In genomic region chr17:78583091-78583490, GRCh38 we compare ENCODE assay signal across 13 cellular contexts. TPM values are rescaled to one million over a fixed set of nuclear protein-coding genes. Genes with fewer than 3 reads are reported as not detected.
A peak's percentile ranks its signal among the peaks of the same experiment; 100 is the strongest.
DNase-seq lines count a peak whose midpoint lies in the region; ATAC-seq and TF ChIP-seq lines count a peak whose summit lies in the region.
"Had no signal": no experiment of that assay in that cellular context is flagged by ENCODE, and none has a peak within 500 bp of the region (broad histone marks: within the 10 kb centered on the region; RNA-seq: fewer than 3 reads in every experiment).

No MANE protein-coding gene starts in this region.

- no peak overlapping the region for H3K4me2 ChIP-seq in neuronal stem cell (ENCODE audit: insufficient read depth, low read length, poor library complexity, severe bottlenecking)

- no peaks in the 10 kb centered on the region for H3K36me3 Mint-ChIP-seq in activated B cell treated with CpG ODN at 0.5 μM for 24 hours (ENCODE audit: low read depth)

- H3K27me3 ChIP-seq in neuronal stem cell (ENCODE audit: control insufficient read depth in 3 of 3, insufficient read depth in 3 of 3, low read depth in 1 of 3, low read length in 3 of 3) (peaks cover 0 to 34% (median 2%) of the 10 kb centered on the region in 3 experiments), suprapubic skin (no peaks in the 10 kb centered on the region), testis (no peaks in the 10 kb centered on the region)

- TF ChIP-seq CTCF in activated B cell treated with CpG ODN at 0.5 μM for 24 hours (IDR thresholded peaks at IDR 0.05) (no peak), suprapubic skin (IDR thresholded peaks at IDR 0.05) (no peak), testis (IDR thresholded peaks at IDR 0.05) (no peak)

- H3K4me1 ChIP-seq in neuronal stem cell (ENCODE audit: control insufficient read depth in 2 of 2, insufficient read depth in 1 of 2, low read depth in 1 of 2, low read length in 2 of 2), result no peaks in the 10 kb centered on the region
- H3K4me1 ChIP-seq in suprapubic skin, result peaks cover 2% of the 10 kb centered on the region
- H3K4me1 ChIP-seq in testis, result no peaks in the 10 kb centered on the region

- no peak overlapping the region for H4K8ac ChIP-seq in neuronal stem cell (ENCODE audit: low read depth, low read length)

- peak; percentile 37 for ATAC-seq in activated B cell treated with CpG ODN at 0.5 μM for 24 hours (ENCODE audit: low read depth)
- no peak for ATAC-seq in GM21515 (IDR thresholded peaks at IDR 0.05; ENCODE audit: unreplicated experiment)

- no peaks in the 10 kb centered on the region for H3K4me1 Mint-ChIP-seq in activated B cell treated with CpG ODN at 0.5 μM for 24 hours
- H3K4me1 Mint-ChIP-seq: central memory CD8-positive, alpha-beta T cell had no signal

- intact Hi-C loops in activated B cell treated with CpG ODN at 0.5 μM for 24 hours (cut with micrococcal nuclease) (no loop called here), testis (cut with DNase I; ENCODE audit: low total_unique reads) (no loop called here)

- DNase-seq in SIG-M5 treated with dmso at 0.1 percent for 504 hours (lab: John Stamatoyannopoulos, UW; ENCODE audit: unreplicated experiment), result peak; percentile 15
- no peak for DNase-seq in SIG-M5 (lab: John Stamatoyannopoulos, UW)
- DNase-seq in activated B cell treated with CpG ODN at 0.5 μM for 24 hours, result no peak
- DNase-seq in neuronal stem cell (ENCODE audit: low spot score), result no peak
- no peak for DNase-seq in suprapubic skin (ENCODE audit: low spot score in 2 of 2)
- DNase-seq in testis, result no peak
- DNase-seq: NCI-H774; nucleus accumbens; stimulated activated CD4-positive, alpha-beta T cell treated with anti-CD3 and anti-CD28 coated beads, Interleukin-15, amount 100 ng/mL, for 24 hours had no signal

- no peak overlapping the region for H3K23ac ChIP-seq in neuronal stem cell (ENCODE audit: low read depth, low read length, poor library complexity)

- TF ChIP-seq EP300 in Ishikawa (IDR thresholded peaks at IDR 0.05; ENCODE audit: borderline replicate concordance) (no peak), suprapubic skin (IDR thresholded peaks at IDR 0.05) (no peak)

- CTCF ChIA-PET in activated B cell treated with CpG ODN at 0.5 μM for 24 hours (lab: Charles Lee), result no interaction called here

- H3K9me3 ChIP-seq in neuronal stem cell (replicated peaks in 1 of 2; ENCODE audit: control insufficient read depth in 2 of 2, insufficient read depth in 1 of 2, low read depth in 1 of 2, low read length in 2 of 2), result peaks cover 0 to 1% of the 10 kb centered on the region in 2 donors
- H3K9me3 ChIP-seq in suprapubic skin, result no peaks in the 10 kb centered on the region
- no peaks in the 10 kb centered on the region for H3K9me3 ChIP-seq in testis

- H3K27ac Mint-ChIP-seq in activated B cell treated with CpG ODN at 0.5 μM for 24 hours, result no peak overlapping the region
- H3K27ac Mint-ChIP-seq: activated T-helper 1 cell treated with anti-CD3 and anti-CD28 coated beads, Interleukin-12 subunit alpha, Interleukin-12 subunit beta, Interleukin-2, Interleukin-4 antibody, amounts not matched to agents 30 ng/mL and 10 ng/mL and 1 ng/mL, durations not matched to agents 14 hours and 24 hours and 36 hours had no signal

- no peak overlapping the region for H3K4me3 Mint-ChIP-seq in activated B cell treated with CpG ODN at 0.5 μM for 24 hours
- H3K4me3 Mint-ChIP-seq: activated T-helper 1 cell treated with anti-CD3 and anti-CD28 coated beads, Interleukin-12 subunit alpha, Interleukin-12 subunit beta, Interleukin-2, Interleukin-4 antibody, amounts not matched to agents 30 ng/mL and 10 ng/mL and 1 ng/mL, durations not matched to agents 14 hours and 24 hours and 36 hours; central memory CD8-positive, alpha-beta T cell had no signal

- H3K27ac ChIP-seq in neuronal stem cell (replicated peaks; ENCODE audit: low read length), result no peak overlapping the region
- no peak overlapping the region for H3K27ac ChIP-seq in suprapubic skin
- H3K27ac ChIP-seq in testis, result no peak overlapping the region

- H2BK5ac ChIP-seq in neuronal stem cell (ENCODE audit: low read length), result no peak overlapping the region

- H3K36me3 ChIP-seq in neuronal stem cell (replicated peaks in 1 of 2; ENCODE audit: control insufficient read depth in 2 of 2, insufficient read depth in 2 of 2, low read length in 2 of 2), result no peaks in the 10 kb centered on the region
- no peaks in the 10 kb centered on the region for H3K36me3 ChIP-seq in suprapubic skin
- no peaks in the 10 kb centered on the region for H3K36me3 ChIP-seq in testis (ENCODE audit: low read depth, missing control alignments)

- H2AK5ac ChIP-seq in neuronal stem cell (ENCODE audit: low read depth, low read length), result no peak overlapping the region

- WGBS in neuronal stem cell (ENCODE audit: extremely low coverage in 2 of 2, insufficient read length in 2 of 2, insufficient replicate concordance in 1 of 2), 2 donors, result no CpG with 5 or more reads among the region's 4 CpGs
- WGBS in suprapubic skin, result 40% methylated on average over 3 of the region's 4 CpGs
- 54 to 76% methylated on average over 4 of the region's 4 CpGs for WGBS in testis, 2 donors

- H3K9me3 Mint-ChIP-seq in activated B cell treated with CpG ODN at 0.5 μM for 24 hours, result no peaks in the 10 kb centered on the region
- H3K9me3 Mint-ChIP-seq: activated T-helper 1 cell treated with anti-CD3 and anti-CD28 coated beads, Interleukin-12 subunit alpha, Interleukin-12 subunit beta, Interleukin-2, Interleukin-4 antibody, amounts not matched to agents 30 ng/mL and 10 ng/mL and 1 ng/mL, durations not matched to agents 14 hours and 24 hours and 36 hours; central memory CD8-positive, alpha-beta T cell had no signal

- no peaks in the 10 kb centered on the region for H3K79me1 ChIP-seq in neuronal stem cell (ENCODE audit: low read depth, low read length)

- H4K91ac ChIP-seq in neuronal stem cell (ENCODE audit: low read depth, low read length, poor library complexity), result no peak overlapping the region

- no peak for TF ChIP-seq POLR2A in suprapubic skin (IDR thresholded peaks at IDR 0.05)
- no peak for TF ChIP-seq POLR2A in testis (IDR thresholded peaks at IDR 0.05)

- H2BK120ac ChIP-seq in neuronal stem cell (ENCODE audit: low read depth, low read length), result no peak overlapping the region

- H3K18ac ChIP-seq in neuronal stem cell (ENCODE audit: low read length), result no peak overlapping the region

- no peak overlapping the region for H3K9ac ChIP-seq in neuronal stem cell (ENCODE audit: low read depth, low read length, poor library complexity)

- H3K4me3 ChIP-seq in neuronal stem cell (ENCODE audit: low read length in 2 of 2), result no peak overlapping the region
- H3K4me3 ChIP-seq in suprapubic skin, result no peak overlapping the region
- H3K4me3 ChIP-seq in testis, result no peak overlapping the region

- H2BK12ac ChIP-seq in neuronal stem cell (ENCODE audit: low read length), result no peak overlapping the region

- no peak for TF ChIP-seq RAD21 in Ishikawa (IDR thresholded peaks at IDR 0.05; ENCODE audit: low read depth)

- no peak overlapping the region for H2BK15ac ChIP-seq in neuronal stem cell (ENCODE audit: low read length)

- H2AFZ ChIP-seq in neuronal stem cell (ENCODE audit: low read length), result peak overlapping the region; percentile 42

- POLR2A ChIA-PET in activated B cell treated with CpG ODN at 0.5 μM for 24 hours (lab: Charles Lee), result no interaction called here

- H3K14ac ChIP-seq in neuronal stem cell (ENCODE audit: low read length), result no peak overlapping the region

- H3K4ac ChIP-seq in neuronal stem cell (ENCODE audit: low read length), result no peak overlapping the region

- peaks cover 9% of the 10 kb centered on the region for H3K27me3 Mint-ChIP-seq in activated B cell treated with CpG ODN at 0.5 μM for 24 hours

TF ChIP-seq in Ishikawa, 13 proteins besides CTCF, POLR2A, EP300 and RAD21:
- no peak for TF ChIP-seq CREB1 (IDR thresholded peaks at IDR 0.05; ENCODE audit: low read depth)
- peak; percentile 94 for TF ChIP-seq USF1 (IDR thresholded peaks at IDR 0.05)
- no peak for TF ChIP-seq TCF12 (IDR thresholded peaks at IDR 0.05; ENCODE audit: low read depth)
- TF ChIP-seq TEAD4 (IDR thresholded peaks at IDR 0.05), result no peak
- TF ChIP-seq ZBTB7A (IDR thresholded peaks at IDR 0.05; ENCODE audit: low read depth), result no peak

RNA-seq across cellular contexts. Expression of gene DNAH17, which starts 5.9 kb away (rescaled TPM):
- 0.13 and 0.29 TPM in 2 replicates for total RNA-seq in activated B cell treated with CpG ODN at 0.5 μM for 24 hours
- polyA plus RNA-seq in neuronal stem cell (2013, experiment 1 of 2), result 0.03 TPM
- 0.04 TPM for polyA plus RNA-seq in neuronal stem cell (2013, experiment 2 of 2)
- 1 to 10 TPM; 3.7 to 6.7 (median 5.2) TPM for total RNA-seq in suprapubic skin
- total RNA-seq in testis, result 10 to 100 TPM; 38.5 to 57.6 TPM
- polyA plus RNA-seq in testis (ENCODE audit: insufficient read depth, low read depth, low replicate concordance), result 93.1 TPM

Comparison
In these comparisons a context has a peak if more than half of its experiments do, and no peak if none do; other contexts are left out.
1. RNA of gene DNAH17, which starts 5.9 kb away (total RNA-seq): 38.5 to 57.6 TPM in testis; 3.7 to 6.7 TPM in suprapubic skin and 0.13 to 0.29 TPM in activated B cell treated with CpG ODN at 0.5 μM for 24 hours; every median in the first group is over 4 times any median in the second.